In genomic region chr17:81860756-81861568, GRCh38 we compare ENCODE assay signal across 8 cellular contexts. TPM values are rescaled to one million over a fixed set of nuclear protein-coding genes. Genes with fewer than 3 reads are reported as not detected.
A peak's percentile ranks its signal among the peaks of the same experiment; 100 is the strongest.
DNase-seq lines count a peak whose midpoint lies in the region; ATAC-seq and TF ChIP-seq lines count a peak whose summit lies in the region.

No MANE protein-coding gene starts in this region.

- H3K36me3 ChIP-seq in mucosa of descending colon (ENCODE audit: low read depth), result no peaks in the 10 kb centered on the region

- peak; percentile 99 for DNase-seq in DMS153 treated with DMSO at 0.1 percent for 48 hours (lab: John Stamatoyannopoulos, UW; ENCODE audit: unreplicated experiment)
- peak; percentile 93 for DNase-seq in OCI-M2 (lab: John Stamatoyannopoulos, UW; ENCODE audit: unreplicated experiment)
- peak; percentile 99 for DNase-seq in activated T-cell treated with anti-CD3 and anti-CD28 coated beads, Interleukin-2, amount 50 U/mL, for 1 hour
- DNase-seq in epithelial cell of proximal tubule (ENCODE audit: low read depth), result peak; percentile 100
- peak; percentile 99 to 100 (median 99) for DNase-seq in mucosa of descending colon
- peak; percentile 99 for DNase-seq in stimulated activated CD8-positive, alpha-beta memory T cell treated with anti-CD3 and anti-CD28 coated beads, Interleukin-4, amount 100 ng/mL, for 1 hour (ENCODE audit: low read depth in 2 of 2, low spot score in 1 of 2)

- peak overlapping the region; percentile 77 for H3K4me3 ChIP-seq in epithelial cell of proximal tubule (ENCODE audit: low read depth, low read length)
- H3K4me3 ChIP-seq in mucosa of descending colon, result peak overlapping the region; percentile 96

- H3K4me1 ChIP-seq in mucosa of descending colon (ENCODE audit: low read depth), result peaks cover 62% of the 10 kb centered on the region

- no peaks in the 10 kb centered on the region for H3K9me3 ChIP-seq in mucosa of descending colon

- TF ChIP-seq EP300 in Ishikawa (IDR thresholded peaks at IDR 0.05; ENCODE audit: borderline replicate concordance), result no peak

- ATAC-seq in GM21619 (IDR thresholded peaks at IDR 0.05; ENCODE audit: unreplicated experiment) (peak; percentile 76), mucosa of descending colon (peak; percentile 85)

- intact Hi-C loops in mucosa of descending colon (cut with DNase I, micrococcal nuclease), result no loop called here

- TF ChIP-seq CTCF in epithelial cell of proximal tubule (conservative IDR thresholded peaks at IDR 0.05; ENCODE audit: low read depth, low read length), result no peak
- peak; percentile 33 for TF ChIP-seq CTCF in mucosa of descending colon (IDR thresholded peaks at IDR 0.05)

- no peak for TF ChIP-seq RAD21 in Ishikawa (IDR thresholded peaks at IDR 0.05; ENCODE audit: low read depth)

TF ChIP-seq in Ishikawa, 13 proteins besides CTCF, POLR2A, EP300 and RAD21:
- TF ChIP-seq FOXM1 (IDR thresholded peaks at IDR 0.05; ENCODE audit: borderline replicate concordance, low read depth), result peak; percentile 50; the same call in 1 of the 2 replicates
- TF ChIP-seq EGR1 (IDR thresholded peaks at IDR 0.05), result no peak; the same call in 1 of the 2 replicates
- peak; percentile 93 for TF ChIP-seq TAF1 (IDR thresholded peaks at IDR 0.05; ENCODE audit: low read depth)
- 0 out of 2 replicates have a peak, but pooled peaks have one; percentile 5 for TF ChIP-seq NFIC (IDR thresholded peaks at IDR 0.05)
- TF ChIP-seq TEAD4 (IDR thresholded peaks at IDR 0.05), result peak; percentile 6; the same call in 1 of the 2 replicates
- peak; percentile 87 for TF ChIP-seq MAX (IDR thresholded peaks at IDR 0.05)
- peak; percentile 82 for TF ChIP-seq YY1 (IDR thresholded peaks at IDR 0.05; ENCODE audit: low read depth)
- no peak for TF ChIP-seq REST (IDR thresholded peaks at IDR 0.05; ENCODE audit: low read depth)
- TF ChIP-seq ZBTB7A (IDR thresholded peaks at IDR 0.05; ENCODE audit: low read depth), result peak; percentile 91; the same call in 1 of the 2 replicates
- no peak; the same call in none of the 2 replicates for TF ChIP-seq TCF12 (IDR thresholded peaks at IDR 0.05; ENCODE audit: low read depth)
- TF ChIP-seq CREB1 (IDR thresholded peaks at IDR 0.05; ENCODE audit: low read depth), result peak; percentile 75; the same call in 1 of the 2 replicates
- peak; percentile 78; the same call in 1 of the 2 replicates for TF ChIP-seq CEBPB (IDR thresholded peaks at IDR 0.05)
- TF ChIP-seq USF1 (IDR thresholded peaks at IDR 0.05), result peak; percentile 37; the same call in 1 of the 2 replicates

RNA-seq across cellular contexts. Expression of gene P4HB, which starts 0.6 kb away (rescaled TPM):
- total RNA-seq in epithelial cell of proximal tubule (932 and 1,272 TPM in 2 replicates), mucosa of descending colon (100 to 1,000 TPM; 354 to 727 (median 491) TPM)

RNA-seq across cellular contexts. Expression of gene ARHGDIA, which starts 10.2 kb away (rescaled TPM):
- 272 and 414 TPM in 2 replicates for total RNA-seq in epithelial cell of proximal tubule
- 100 to 1,000 TPM; 326 to 473 (median 442) TPM for total RNA-seq in mucosa of descending colon

RNA-seq across cellular contexts. Expression of gene PPP1R27, which starts 26.1 kb away (rescaled TPM):
- total RNA-seq in epithelial cell of proximal tubule, result 0.17 and 0.36 TPM in 2 replicates
- under 1 TPM in 2 of 3 donors, not detected in 1; 0.52 to 0.84 TPM for total RNA-seq in mucosa of descending colon

RNA-seq across cellular contexts. Expression of gene MCRIP1, which starts 27.9 kb away (rescaled TPM):
- total RNA-seq in epithelial cell of proximal tubule (111 and 153 TPM in 2 replicates), mucosa of descending colon (10 to 100 TPM; 21.2 to 80.2 (median 38.7) TPM)

RNA-seq across cellular contexts. Expression of gene ALYREF, which starts 30.4 kb away (rescaled TPM):
- total RNA-seq in epithelial cell of proximal tubule (179 and 367 TPM in 2 replicates), mucosa of descending colon (10 to 100 TPM; 38.1 to 88.7 (median 43.3) TPM)

Comparison
In these comparisons a context has a peak if more than half of its experiments do, and no peak if none do; other contexts are left out.
1. Peak in every context shown above with its lines: DNase-seq, ATAC-seq and H3K4me3 ChIP-seq.